In genomic region chr17:45228121-45228941, GRCh38 we compare ENCODE assay signal across 8 cellular contexts. TPM values are rescaled to one million over a fixed set of nuclear protein-coding genes. Genes with fewer than 3 reads are reported as not detected.
A peak's percentile ranks its signal among the peaks of the same experiment; 100 is the strongest.
DNase-seq lines count a peak whose midpoint lies in the region; ATAC-seq and TF ChIP-seq lines count a peak whose summit lies in the region.

No MANE protein-coding gene starts in this region.

- TF ChIP-seq CTCF in body of pancreas (IDR thresholded peaks at IDR 0.05) = no peak

- H3K27me3 Mint-ChIP-seq in CD4-positive, alpha-beta memory T cell = no peaks in the 10 kb centered on the region
- H3K27me3 Mint-ChIP-seq in naive thymus-derived CD8-positive, alpha-beta T cell = no peaks in the 10 kb centered on the region

- H3K4me1 ChIP-seq in CD4-positive, alpha-beta memory T cell (ENCODE audit: insufficient read depth, low read length) = peaks cover 92% of the 10 kb centered on the region
- peaks cover 25% of the 10 kb centered on the region for H3K4me1 ChIP-seq in body of pancreas

- peak overlapping the region; percentile 96 to 100 (median 99) for H3K4me3 Mint-ChIP-seq in CD4-positive, alpha-beta memory T cell
- H3K4me3 Mint-ChIP-seq in naive thymus-derived CD8-positive, alpha-beta T cell = peak overlapping the region; percentile 84 to 100 (median 98)

- H3K27ac ChIP-seq in CD4-positive, alpha-beta memory T cell (ENCODE audit: low read depth, low read length) = peak overlapping the region; percentile 97
- H3K27ac ChIP-seq in body of pancreas = peak overlapping the region in 3 of 4 donors; percentile 40 to 74 (median 45)

- peak; percentile 25 for ATAC-seq in body of pancreas
- no peak for ATAC-seq in naive thymus-derived CD8-positive, alpha-beta T cell
- no peak for ATAC-seq in GM19328 (IDR thresholded peaks at IDR 0.05; ENCODE audit: unreplicated experiment)
- ATAC-seq in HG02571 (IDR thresholded peaks at IDR 0.05; ENCODE audit: unreplicated experiment) = no peak

- peak in 2 of 5 donors; percentile 30 to 73 for DNase-seq in CD4-positive, alpha-beta memory T cell
- peak; percentile 47 for DNase-seq in NCI-H2171 (lab: John Stamatoyannopoulos, UW)
- peak in 3 of 4 donors; percentile 57 to 77 (median 77) for DNase-seq in body of pancreas
- DNase-seq in naive thymus-derived CD8-positive, alpha-beta T cell = peak in 3 of 10 donors; percentile 3 to 51 (median 36)
- DNase-seq in HuH-7 (ENCODE audit: low spot score) = no peak
- DNase-seq in posterior vena cava (ENCODE audit: low spot score) = no peak

- intact Hi-C loops in CD4-positive, alpha-beta memory T cell (cut with micrococcal nuclease) = loop anchor here (5.0 kb wide), 1 partner anchor 964 kb away; the partner anchor contains the start of gene KANSL1
- intact Hi-C loops in body of pancreas (cut with DNase I) = no loop called here
- intact Hi-C loops in posterior vena cava (cut with DNase I) = no loop called here

- peaks cover 19% of the 10 kb centered on the region for H3K36me3 ChIP-seq in CD4-positive, alpha-beta memory T cell (ENCODE audit: insufficient read depth, low read length)
- no peaks in the 10 kb centered on the region for H3K36me3 ChIP-seq in body of pancreas (replicated peaks in 1 of 2; ENCODE audit: insufficient read depth in 1 of 2, low read depth in 2 of 2)

- H3K4me3 ChIP-seq in CD4-positive, alpha-beta memory T cell (ENCODE audit: low read length in 2 of 2) = peak overlapping the region; percentile 43 to 74
- H3K4me3 ChIP-seq in body of pancreas = no peak overlapping the region

- CTCF ChIA-PET in CD4-positive, alpha-beta memory T cell (lab: Charles Lee; ENCODE audit: partially characterized antibody) = interaction anchor here (0.7 to 14.0 kb wide), 12 partner anchors 7 to 157 kb away, joined by 3 to 449 read pairs (median 6); partner anchors contain the start of genes ACBD4, FMNL1 and HEXIM1

- peaks cover 5 to 56% of the 10 kb centered on the region in 2 donors for H3K36me3 Mint-ChIP-seq in CD4-positive, alpha-beta memory T cell
- peaks cover 0 to 7% (median 0%) of the 10 kb centered on the region in 3 donors for H3K36me3 Mint-ChIP-seq in naive thymus-derived CD8-positive, alpha-beta T cell

- 15 to 27% methylated on average over 11 to 18 of the region's 18 CpGs for WGBS in body of pancreas, 2 donors

- no peaks in the 10 kb centered on the region for H3K9me3 ChIP-seq in CD4-positive, alpha-beta memory T cell (ENCODE audit: control insufficient read depth in 1 of 2, low read length in 2 of 2)
- H3K9me3 ChIP-seq in body of pancreas = no peaks in the 10 kb centered on the region

- TF ChIP-seq POLR2A in body of pancreas (IDR thresholded peaks at IDR 0.05) = no peak

- POLR2A ChIA-PET in CD4-positive, alpha-beta memory T cell (lab: Charles Lee; ENCODE audit: partially characterized antibody) = interaction anchor here (0.7 to 30.3 kb wide), 12 partner anchors 3 to 177 kb away, joined by 3 to 1143 read pairs (median 8); partner anchors contain the start of genes ACBD4, FMNL1, HEXIM1 and HEXIM2
- POLR2A ChIA-PET in naive thymus-derived CD8-positive, alpha-beta T cell (lab: Charles Lee) = interaction anchor here (1.1 to 47.5 kb wide), 10 partner anchors 3 to 160 kb away, joined by 3 to 1514 read pairs (median 16); partner anchors contain the start of genes ACBD4, FMNL1, HEXIM1 and HEXIM2

- H3K4me1 Mint-ChIP-seq in CD4-positive, alpha-beta memory T cell = peaks cover 42 to 99% (median 66%) of the 10 kb centered on the region in 4 donors
- H3K4me1 Mint-ChIP-seq in naive thymus-derived CD8-positive, alpha-beta T cell = peaks cover 60 to 98% (median 84%) of the 10 kb centered on the region in 4 donors

- H3K9me3 Mint-ChIP-seq in CD4-positive, alpha-beta memory T cell = no peaks in the 10 kb centered on the region
- H3K9me3 Mint-ChIP-seq in naive thymus-derived CD8-positive, alpha-beta T cell = no peaks in the 10 kb centered on the region

- no peaks in the 10 kb centered on the region for H3K27me3 ChIP-seq in CD4-positive, alpha-beta memory T cell (ENCODE audit: insufficient read depth, low read length)
- H3K27me3 ChIP-seq in body of pancreas = no peaks in the 10 kb centered on the region

- peak overlapping the region; percentile 99 to 100 (median 100) for H3K27ac Mint-ChIP-seq in CD4-positive, alpha-beta memory T cell
- H3K27ac Mint-ChIP-seq in naive thymus-derived CD8-positive, alpha-beta T cell = peak overlapping the region; percentile 98 to 100 (median 100)

RNA-seq across cellular contexts. Expression of gene FMNL1, which starts 6.6 kb away (rescaled TPM):
- 100 to 1,000 TPM; 403 to 405 TPM for total RNA-seq in CD4-positive, alpha-beta memory T cell
- 10 to 100 TPM in 1 of 2 donors, 1 to 10 TPM in 1; 8.1 to 64.4 TPM for polyA plus RNA-seq in CD4-positive, alpha-beta memory T cell
- total RNA-seq in body of pancreas (1 to 10 TPM; 4.0 to 5.2 TPM), posterior vena cava (10 to 100 TPM; 19.5 to 28.2 TPM)
- total RNA-seq in naive thymus-derived CD8-positive, alpha-beta T cell = 100 to 1,000 TPM; 383 to 394 TPM
- polyA plus RNA-seq in naive thymus-derived CD8-positive, alpha-beta T cell = 10 to 100 TPM; 18.0 to 35.5 (median 21.5) TPM

RNA-seq across cellular contexts. Expression of gene SPATA32, which starts 33.6 kb away (rescaled TPM):
- total RNA-seq in CD4-positive, alpha-beta memory T cell = under 1 TPM; 0.22 to 0.41 TPM
- polyA plus RNA-seq in CD4-positive, alpha-beta memory T cell = under 1 TPM; 0.25 to 0.49 TPM
- 1 to 10 TPM in 1 of 2 donors, not detected in 1; 1.0 TPM for total RNA-seq in body of pancreas
- total RNA-seq in naive thymus-derived CD8-positive, alpha-beta T cell = under 1 TPM; 0.47 to 0.75 TPM
- under 1 TPM; 0.30 to 0.81 (median 0.44) TPM for polyA plus RNA-seq in naive thymus-derived CD8-positive, alpha-beta T cell
- total RNA-seq in posterior vena cava = not detected

Comparison
In these comparisons a context has a peak if more than half of its experiments do, and no peak if none do; other contexts are left out.
1. DNase-seq: peak in NCI-H2171 (single experiment) and body of pancreas (3 of 4); none in HuH-7 (single experiment) and posterior vena cava (single experiment).
2. H3K4me3 ChIP-seq: peak in CD4-positive, alpha-beta memory T cell (2 of 2); none in body of pancreas (0 of 2).
3. RNA of gene FMNL1, which starts 6.6 kb away (total RNA-seq): 403 to 405 TPM in CD4-positive, alpha-beta memory T cell and 383 to 394 TPM in naive thymus-derived CD8-positive, alpha-beta T cell; 19.5 to 28.2 TPM in posterior vena cava and 4.0 to 5.2 TPM in body of pancreas; every median in the first group is over 10 times any median in the second.